Comparison of ENCODE assay signal across 7 cellular contexts in the genomic region with DNA sequence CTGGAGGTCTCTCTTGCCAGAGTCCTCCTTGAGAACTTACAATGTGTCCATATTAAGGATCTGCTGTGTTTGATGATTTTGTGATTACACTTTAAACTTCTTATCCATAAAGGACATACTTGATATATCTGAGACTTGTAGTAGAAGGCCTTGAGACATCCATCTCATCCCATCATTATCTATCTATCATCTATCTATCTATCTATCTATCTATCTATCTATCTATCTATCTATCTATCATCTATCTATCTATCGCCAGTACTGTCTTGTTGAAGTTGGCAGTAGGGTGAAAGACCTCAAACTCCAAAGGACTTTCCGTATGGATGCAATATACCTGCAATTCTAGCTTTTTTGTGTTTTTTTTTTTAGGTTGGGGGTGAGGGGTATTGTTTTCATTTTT. TPM values are rescaled to one million over a fixed set of nuclear protein-coding genes. Genes with fewer than 3 reads are reported as not detected.
"Had no signal": no experiment of that assay in that cellular context is flagged by ENCODE, and none has a peak within 500 bp of the region (broad histone marks: within the 10 kb centered on the region; RNA-seq: fewer than 3 reads in every experiment).

No MANE protein-coding gene starts in this region.

- ATAC-seq: HepG2 had no signal

- H3K4me3 Mint-ChIP-seq: IgD-negative memory B cell had no signal

- H3K27ac ChIP-seq: HL-60 had no signal

- FAIRE-seq: HepG2, HTR-8/SVneo had no signal

- DNase-seq: IMR-90, KBM-7 had no signal

RNA-seq across cellular contexts. Expression of gene EHF, which starts 2.5 kb away (rescaled TPM):
- total RNA-seq: HT1080 had no signal
- polyA plus RNA-seq: IgD-negative memory B cell, IMR-90 had no signal
